In the genomic region with DNA sequence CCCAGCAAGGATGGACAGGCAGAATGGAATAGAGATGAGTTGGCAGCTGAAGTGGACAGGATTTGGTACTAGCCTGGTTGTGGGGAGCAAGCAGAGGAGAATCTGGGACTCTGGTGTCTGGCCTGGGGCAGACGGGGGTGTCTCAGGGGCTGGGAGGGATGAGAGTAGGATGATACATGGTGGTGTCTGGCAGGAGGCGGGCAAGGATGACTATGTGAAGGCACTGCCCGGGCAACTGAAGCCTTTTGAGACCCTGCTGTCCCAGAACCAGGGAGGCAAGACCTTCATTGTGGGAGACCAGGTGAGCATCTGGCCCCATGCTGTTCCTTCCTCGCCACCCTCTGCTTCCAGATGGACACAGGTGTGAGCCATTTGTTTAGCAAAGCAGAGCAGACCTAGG, we compare ENCODE assay signal across 2 cellular contexts.
TF ChIP-seq lines count a peak whose summit lies in the region.

No MANE protein-coding gene starts in this region.

TF ChIP-seq in SK-N-SH, 30 proteins besides CTCF, POLR2A, EP300 and RAD21:
- TF ChIP-seq, protein P1, sequence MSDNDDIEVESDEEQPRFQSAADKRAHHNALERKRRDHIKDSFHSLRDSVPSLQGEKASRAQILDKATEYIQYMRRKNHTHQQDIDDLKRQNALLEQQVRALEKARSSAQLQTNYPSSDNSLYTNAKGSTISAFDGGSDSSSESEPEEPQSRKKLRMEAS (IDR thresholded peaks at IDR 0.05; ENCODE audit: low read depth), result no peak
- TF ChIP-seq JUND (IDR thresholded peaks at IDR 0.05), result no peak

TF ChIP-seq in HEK293T, 16 proteins besides CTCF, POLR2A, EP300 and RAD21:
- TF ChIP-seq ZNF384 (IDR thresholded peaks at IDR 0.05), result no peak
- no peak for TF ChIP-seq FOXM1 (IDR thresholded peaks at IDR 0.05; ENCODE audit: borderline replicate concordance)
- TF ChIP-seq CTBP1 (IDR thresholded peaks at IDR 0.05; ENCODE audit: borderline replicate concordance), result no peak
- TF ChIP-seq L3MBTL2 (conservative IDR thresholded peaks at IDR 0.05), result no peak
- no peak for TF ChIP-seq FOXK2 (IDR thresholded peaks at IDR 0.05)
- TF ChIP-seq SP1 (IDR thresholded peaks at IDR 0.05), result no peak
- TF ChIP-seq TARDBP (IDR thresholded peaks at IDR 0.05), result no peak
